1 cellular context compared by ENCODE assay signal in genomic region chr1:208201241-208201640, GRCh38.
A peak's percentile ranks its signal among the peaks of the same experiment; 100 is the strongest.
TF ChIP-seq lines count a peak whose summit lies in the region.

No MANE protein-coding gene starts in this region.

TF ChIP-seq in K562, 482 proteins besides CTCF, POLR2A, EP300 and RAD21 (continued from another document):
- TF ChIP-seq CUX1 (CRISPR knock-in tag; IDR thresholded peaks at IDR 0.05) (no peak), FOXJ2 (tag; IDR thresholded peaks at IDR 0.05) (no peak), NRF1 (conservative IDR thresholded peaks at IDR 0.05 in 1 of 2, IDR thresholded peaks at IDR 0.05 in 1 of 2) (no peak), ESRRA (IDR thresholded peaks at IDR 0.05; ENCODE audit: borderline replicate concordance, low read depth) (no peak), TCF7 (IDR thresholded peaks at IDR 0.05; ENCODE audit: borderline replicate concordance) (no peak), HES1 (IDR thresholded peaks at IDR 0.05; ENCODE audit: low read depth) (no peak), DACH1 (IDR thresholded peaks at IDR 0.05; ENCODE audit: partially characterized antibody) (peak; percentile 27), ZNF146 (CRISPR knock-in tag; IDR thresholded peaks at IDR 0.05; ENCODE audit: unreplicated experiment) (no peak), ZC3H8 (IDR thresholded peaks at IDR 0.05) (no peak), MCM7 (IDR thresholded peaks at IDR 0.05) (no peak), STAG1 (CRISPR knock-in tag; IDR thresholded peaks at IDR 0.05; ENCODE audit: borderline replicate concordance) (no peak), MTA1 (IDR thresholded peaks at IDR 0.05; ENCODE audit: borderline replicate concordance) (no peak), ZC3H4 (CRISPR knock-in tag; IDR thresholded peaks at IDR 0.05; ENCODE audit: borderline replicate concordance) (no peak), ZNF121 (CRISPR knock-in tag; conservative IDR thresholded peaks at IDR 0.05) (no peak), FOXA1 (IDR thresholded peaks at IDR 0.05; ENCODE audit: borderline replicate concordance) (no peak), ELF4 (CRISPR knock-in tag; IDR thresholded peaks at IDR 0.05) (no peak), PHB2 (IDR thresholded peaks at IDR 0.05; ENCODE audit: low read depth) (no peak), ZFP91 (CRISPR knock-in tag; IDR thresholded peaks at IDR 0.05) (no peak), NR2C2 (CRISPR knock-in tag; IDR thresholded peaks at IDR 0.05) (no peak), NR2C2 (tag; IDR thresholded peaks at IDR 0.05) (no peak), PKNOX1 (IDR thresholded peaks at IDR 0.05) (no peak), DNMT1 (IDR thresholded peaks at IDR 0.05) (no peak), MYNN (IDR thresholded peaks at IDR 0.05) (no peak), MYNN (CRISPR knock-in tag; IDR thresholded peaks at IDR 0.05) (no peak)
